ENCODE assay signal across 19 cellular contexts in the genomic region with DNA sequence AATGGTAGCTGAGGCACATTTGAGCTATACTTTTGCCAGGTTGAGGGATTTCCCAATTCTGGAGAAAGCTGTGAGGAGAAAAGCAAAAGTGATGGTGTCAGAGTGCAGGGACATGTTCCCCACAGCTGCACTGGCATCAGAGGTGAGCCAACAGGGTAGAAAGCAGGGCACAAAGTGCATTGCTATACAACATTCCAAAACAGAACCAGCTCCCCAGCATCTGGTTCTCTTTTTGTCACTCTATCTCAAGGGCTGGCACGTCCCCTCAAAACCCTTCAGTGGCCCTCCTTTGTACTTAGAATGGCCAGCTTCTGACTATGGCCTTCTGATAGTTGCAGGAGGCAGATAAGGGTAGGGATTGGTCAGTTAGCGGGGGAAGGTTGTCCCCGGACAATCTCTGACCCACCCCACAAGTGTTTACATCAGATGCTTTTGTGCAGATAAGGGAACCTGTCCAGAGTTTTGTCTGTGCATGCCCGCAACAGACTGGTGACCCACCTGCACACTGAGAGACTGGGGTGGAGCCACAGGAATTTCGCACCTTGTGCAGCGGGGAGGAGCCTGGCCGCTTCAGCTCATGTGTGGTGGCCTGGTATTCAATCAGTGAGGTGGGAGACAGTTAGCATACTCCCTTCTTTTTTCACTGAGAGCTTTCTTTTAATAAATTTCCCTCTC. TPM values are rescaled to one million over a fixed set of nuclear protein-coding genes. Genes with fewer than 3 reads are reported as not detected.
DNase-seq lines count a peak whose midpoint lies in the region; ATAC-seq, FAIRE-seq and TF ChIP-seq lines count a peak whose summit lies in the region.
"Had no signal": no experiment of that assay in that cellular context is flagged by ENCODE, and none has a peak within 500 bp of the region (broad histone marks: within the 10 kb centered on the region; RNA-seq: fewer than 3 reads in every experiment).

No MANE protein-coding gene starts in this region.

- no peaks in the 10 kb centered on the region for H4K20me1 ChIP-seq in HepG2 (ENCODE audit: insufficient read depth, low read length)
- H4K20me1 ChIP-seq: BLaER1 had no signal

- H3K27ac ChIP-seq in HepG2 (ENCODE audit: extremely low read length, insufficient read depth, low read length) (peak overlapping the region; percentile 55), upper lobe of right lung (no peak overlapping the region)
- H3K27ac ChIP-seq in CD4-positive, alpha-beta memory T cell (ENCODE audit: low read depth, low read length) = no peak overlapping the region
- H3K27ac ChIP-seq: BLaER1, KMS-11 had no signal

- no peak overlapping the region for H3K27ac Mint-ChIP-seq in activated T-helper 17 cell treated with anti-CD3 and anti-CD28 coated beads, Interleukin-2, amount 50 U/mL, for 72 hours
- no peak overlapping the region for H3K27ac Mint-ChIP-seq in CD4-positive, alpha-beta memory T cell
- H3K27ac Mint-ChIP-seq: CD8-positive, alpha-beta T cell; HFFc6 had no signal

- BruUV-seq in HepG2 (replicated peaks; lab: Mats Ljungman, UMichigan) = no TSS peak

- H3K79me2 ChIP-seq in HepG2 (ENCODE audit: insufficient read depth, low read length) = no peaks in the 10 kb centered on the region

- peak; percentile 62 for ATAC-seq in HepG2
- peak; percentile 57 for ATAC-seq in upper lobe of right lung
- ATAC-seq in activated T-helper 17 cell treated with anti-CD3 and anti-CD28 coated beads, Interleukin-2, amount 50 U/mL, for 72 hours (replicated peaks) = no peak
- ATAC-seq: CD8-positive, alpha-beta T cell had no signal

- no peaks in the 10 kb centered on the region for H3K36me3 Mint-ChIP-seq in activated T-helper 17 cell treated with anti-CD3 and anti-CD28 coated beads, Interleukin-2, amount 50 U/mL, for 72 hours (ENCODE audit: low read depth)
- H3K36me3 Mint-ChIP-seq in CD4-positive, alpha-beta memory T cell = no peaks in the 10 kb centered on the region
- H3K36me3 Mint-ChIP-seq: CD8-positive, alpha-beta T cell had no signal

- in situ Hi-C loops in HepG2 (cut with HindIII; ENCODE audit: extremely low pct_ligation_motif_present, low pct_unique_long_range_greater_than_20kb) = no loop called here

- POLR2A ChIA-PET in HepG2 (lab: Yijun Ruan, JAX) = interaction anchor here (0.7 to 7.2 kb wide), 8 partner anchors 9 to 181 kb away, joined by 3 to 193 read pairs (median 4); partner anchors contain the start of gene EHBP1
- POLR2A ChIA-PET in CD4-positive, alpha-beta memory T cell (lab: Charles Lee; ENCODE audit: partially characterized antibody) = no interaction called here

- no peaks in the 10 kb centered on the region for H3K4me1 Mint-ChIP-seq in activated T-helper 17 cell treated with anti-CD3 and anti-CD28 coated beads, Interleukin-2, amount 50 U/mL, for 72 hours
- H3K4me1 Mint-ChIP-seq in CD4-positive, alpha-beta memory T cell = peaks cover 0 to 2% (median 0%) of the 10 kb centered on the region in 4 donors

- H3K27me3 Mint-ChIP-seq in activated T-helper 17 cell treated with anti-CD3 and anti-CD28 coated beads, Interleukin-2, amount 50 U/mL, for 72 hours = peaks cover 52% of the 10 kb centered on the region
- peaks cover 13 to 28% of the 10 kb centered on the region in 2 donors for H3K27me3 Mint-ChIP-seq in CD4-positive, alpha-beta memory T cell

- peak in 1 of 2 experiments; percentile 15; a peak in 1 of 4 replicates for TF ChIP-seq EP300 in HepG2 (IDR thresholded peaks at IDR 0.05; ENCODE audit: low read depth in 2 of 2, low read length in 2 of 2)
- TF ChIP-seq EP300 in HepG2 (CRISPR knock-in tag; IDR thresholded peaks at IDR 0.05; ENCODE audit: borderline replicate concordance) = peak; percentile 21; the same call in 1 of the 2 replicates

- H3K4me1 ChIP-seq in HepG2 (ENCODE audit: insufficient read depth, low read length) (peaks cover 69% of the 10 kb centered on the region), upper lobe of right lung (no peaks in the 10 kb centered on the region)
- no peaks in the 10 kb centered on the region for H3K4me1 ChIP-seq in CD4-positive, alpha-beta memory T cell (ENCODE audit: insufficient read depth, low read length)
- H3K4me1 ChIP-seq: BLaER1 had no signal

- TF ChIP-seq POLR2A in HepG2 (IDR thresholded peaks at IDR 0.05; ENCODE audit: insufficient read depth in 1 of 2, low read depth in 2 of 2, low read length in 2 of 2) = peak in 1 of 2 experiments; percentile 13; a peak in 1 of 4 replicates

- peak overlapping the region; percentile 31; the same call in 1 of the 2 replicates for H3K9ac ChIP-seq in HepG2 (ENCODE audit: insufficient read depth, low read depth, low read length)
- H3K9ac ChIP-seq: BLaER1, KMS-11 had no signal

- WGBS in HepG2 (ENCODE audit: low lambda C conversion rate) = 65% methylated on average over 7 of the region's 7 CpGs

- no peaks in the 10 kb centered on the region for H3K27me3 ChIP-seq in bronchial epithelial cell (ENCODE audit: control insufficient read depth, insufficient read depth, low read length)
- no peaks in the 10 kb centered on the region for H3K27me3 ChIP-seq in HepG2 (ENCODE audit: control insufficient read depth in 1 of 2, insufficient read depth in 2 of 2, low read length in 2 of 2)
- H3K27me3 ChIP-seq in upper lobe of right lung = no peaks in the 10 kb centered on the region
- H3K27me3 ChIP-seq in CD4-positive, alpha-beta memory T cell (ENCODE audit: insufficient read depth, low read length) = no peaks in the 10 kb centered on the region
- H3K27me3 ChIP-seq: BLaER1 had no signal

- no peak overlapping the region for H2AFZ ChIP-seq in HepG2 (ENCODE audit: low read length)

- no peak overlapping the region for H3K4me3 ChIP-seq in bronchial epithelial cell (ENCODE audit: low read depth, low read length)
- H3K4me3 ChIP-seq in HepG2 (replicated peaks in 1 of 3; ENCODE audit: insufficient read depth in 1 of 3, low read depth in 2 of 3, low read length in 3 of 3) = no peak overlapping the region
- H3K4me3 ChIP-seq in upper lobe of right lung = no peak overlapping the region
- H3K4me3 ChIP-seq in CD4-positive, alpha-beta memory T cell (ENCODE audit: low read length in 2 of 2) = no peak overlapping the region
- H3K4me3 ChIP-seq: BLaER1 had no signal

- H3K4me3 Mint-ChIP-seq in activated T-helper 17 cell treated with anti-CD3 and anti-CD28 coated beads, Interleukin-2, amount 50 U/mL, for 72 hours = no peak overlapping the region
- no peak overlapping the region for H3K4me3 Mint-ChIP-seq in CD4-positive, alpha-beta memory T cell
- H3K4me3 Mint-ChIP-seq: CD8-positive, alpha-beta T cell; HFFc6 had no signal

- no peak overlapping the region for H3K4me2 ChIP-seq in HepG2 (ENCODE audit: low read depth, low read length)
- H3K4me2 ChIP-seq: BLaER1, KMS-11 had no signal

- CTCF ChIA-PET in HepG2 (lab: Yijun Ruan, JAX; ENCODE audit: low intra/inter-chr PET ratio, low total read pairs) = no interaction called here
- CTCF ChIA-PET in CD4-positive, alpha-beta memory T cell (lab: Charles Lee; ENCODE audit: partially characterized antibody) = no interaction called here

- DNase-seq in HPDE6-E6E7 (ENCODE audit: extremely low spot score) = peak; percentile 21
- peak; percentile 83 for DNase-seq in bronchial epithelial cell (ENCODE audit: low read depth)
- peak; percentile 73 for DNase-seq in HepG2 (ENCODE audit: low spot score)
- no peak for DNase-seq in upper lobe of right lung
- DNase-seq in CD4-positive, alpha-beta memory T cell = no peak
- DNase-seq in SW 1271 (lab: John Stamatoyannopoulos, UW) = no peak
- DNase-seq: CD8-positive, alpha-beta T cell; DMS79; H7; HFFc6; NCI-H1417 treated with DMSO at 0.1 percent for 48 hours; NCI-H187 treated with DMSO at 0.1 percent for 48 hours; NCI-H2227 treated with DMSO at 0.1 percent for 48 hours; NCI-H510A treated with DMSO at 0.1 percent for 48 hours; NCI-H82; SIG-M5 had no signal

- no peak for TF ChIP-seq CTCF in bronchial epithelial cell (IDR thresholded peaks at IDR 0.05; ENCODE audit: insufficient read depth, low read length, severe bottlenecking)
- TF ChIP-seq CTCF in HepG2 (CRISPR knock-in tag; IDR thresholded peaks at IDR 0.05) = no peak
- no peak for TF ChIP-seq CTCF in upper lobe of right lung (IDR thresholded peaks at IDR 0.05)

- no peaks in the 10 kb centered on the region for H3K36me3 ChIP-seq in bronchial epithelial cell (ENCODE audit: control insufficient read depth, insufficient read depth, low read length)
- no peaks in the 10 kb centered on the region; a peak in 1 of 5 replicates for H3K36me3 ChIP-seq in HepG2 (replicated peaks in 1 of 2; ENCODE audit: control insufficient read depth in 1 of 2, insufficient read depth in 2 of 2, low read length in 2 of 2)
- no peaks in the 10 kb centered on the region for H3K36me3 ChIP-seq in upper lobe of right lung
- no peaks in the 10 kb centered on the region for H3K36me3 ChIP-seq in CD4-positive, alpha-beta memory T cell (ENCODE audit: insufficient read depth, low read length)
- H3K36me3 ChIP-seq: BLaER1 had no signal

- peak; percentile 68 for FAIRE-seq in bronchial epithelial cell (lab: Jason Lieb, UNC)
- no peak for FAIRE-seq in HepG2 (lab: Jason Lieb, UNC)

- intact Hi-C loops in HepG2 (cut with micrococcal nuclease; ENCODE audit: unreplicated experiment) = no loop called here
- intact Hi-C loops in upper lobe of right lung (cut with DNase I) = no loop called here
- intact Hi-C loops in CD4-positive, alpha-beta memory T cell (cut with micrococcal nuclease) = no loop called here

- H3K9me3 ChIP-seq in HepG2 (ENCODE audit: low read length) = no peaks in the 10 kb centered on the region
- no peaks in the 10 kb centered on the region for H3K9me3 ChIP-seq in upper lobe of right lung
- H3K9me3 ChIP-seq in CD4-positive, alpha-beta memory T cell (ENCODE audit: control insufficient read depth in 1 of 2, low read length in 2 of 2) = no peaks in the 10 kb centered on the region

- no peak for TF ChIP-seq RAD21 in HepG2 (CRISPR knock-in tag; IDR thresholded peaks at IDR 0.05)

- H3K9me3 Mint-ChIP-seq in activated T-helper 17 cell treated with anti-CD3 and anti-CD28 coated beads, Interleukin-2, amount 50 U/mL, for 72 hours = peaks cover 27% of the 10 kb centered on the region
- peaks cover 7 to 35% (median 20%) of the 10 kb centered on the region in 8 donors for H3K9me3 Mint-ChIP-seq in CD4-positive, alpha-beta memory T cell

RNA-seq across cellular contexts. Expression of gene TMEM17, which starts 31.0 kb away (rescaled TPM):
- total RNA-seq in bronchial epithelial cell (1.1 and 1.2 TPM in 2 replicates), HepG2 (2016; rRNA removed; fragmentation: Illumina TruSeq; extraction: Trizol) (0.22 and 0.28 TPM in 2 replicates), upper lobe of right lung (2.0 TPM)
- 0.18 TPM in 1 of 2 replicates, not detected in the other for total RNA-seq in HepG2 (2016; cell fraction: cytosol; rRNA removed; fragmentation: Illumina TruSeq; extraction: Trizol; ENCODE audit: low read depth)
- 0.07 and 0.30 TPM in 2 replicates for total RNA-seq in HepG2 (2016; cell fraction: insoluble cytoplasmic fraction; rRNA removed; fragmentation: Illumina TruSeq; extraction: Trizol)
- 0.24 and 0.25 TPM in 2 replicates for total RNA-seq in HepG2 (2016; cell fraction: membrane; rRNA removed; fragmentation: Illumina TruSeq; extraction: Trizol)
- 0.40 TPM in 1 of 2 replicates, not detected in the other for total RNA-seq in HepG2 (2016; cell fraction: nucleus; rRNA removed; fragmentation: Illumina TruSeq; extraction: Trizol)
- polyA plus RNA-seq in HepG2 (2011; rRNA removed) = 0.30 and 0.50 TPM in 2 replicates
- polyA plus RNA-seq in HepG2 (2011; cell fraction: cytosol; rRNA removed) = 0.20 and 0.33 TPM in 2 replicates
- polyA plus RNA-seq in HepG2 (2011; cell fraction: nucleus; rRNA removed) = 0.11 and 0.16 TPM in 2 replicates
- polyA plus RNA-seq in HepG2 (2012) = 0.16 and 0.24 TPM in 2 replicates
- polyA plus RNA-seq in HepG2 (2016; cell fraction: cytosol; fragmentation: Illumina TruSeq; extraction: Trizol; ENCODE audit: low read depth) = 0.19 and 0.25 TPM in 2 replicates
- 0.12 and 0.22 TPM in 2 replicates for polyA plus RNA-seq in HepG2 (2016; cell fraction: insoluble cytoplasmic fraction; fragmentation: Illumina TruSeq; extraction: Trizol; ENCODE audit: low read depth)
- 0.35 and 0.46 TPM in 2 replicates for polyA plus RNA-seq in HepG2 (2016; cell fraction: membrane; fragmentation: Illumina TruSeq; extraction: Trizol; ENCODE audit: low read depth)
- 0.25 and 0.76 TPM in 2 replicates for polyA plus RNA-seq in HepG2 (2016; cell fraction: nucleus; fragmentation: Illumina TruSeq; extraction: Trizol; ENCODE audit: insufficient read depth, low read depth)
- 0.21 and 0.32 TPM in 2 replicates for polyA minus RNA-seq in HepG2 (2011; rRNA and poly(A)+ RNA removed; ENCODE audit: low replicate concordance)
- 0.35 TPM in 1 of 2 replicates, not detected in the other for polyA minus RNA-seq in HepG2 (2011; cell fraction: cytosol; rRNA and poly(A)+ RNA removed)
- polyA minus RNA-seq in HepG2 (2011; cell fraction: nucleus; rRNA and poly(A)+ RNA removed) = 0.25 and 0.52 TPM in 2 replicates
- under 1 TPM; 0.11 to 0.22 TPM for total RNA-seq in activated T-helper 17 cell treated with anti-CD3 and anti-CD28 coated beads, Interleukin-2, amount 50 U/mL, for 72 hours
- total RNA-seq in CD4-positive, alpha-beta memory T cell = not detected
- not detected for polyA plus RNA-seq in CD4-positive, alpha-beta memory T cell
- total RNA-seq: CD8-positive, alpha-beta T cell had no signal

Comparison
In these comparisons a context has a peak if more than half of its experiments do, and no peak if none do; other contexts are left out.
1. DNase-seq: peak in HPDE6-E6E7 (single experiment), bronchial epithelial cell (single experiment) and HepG2 (single experiment); none in upper lobe of right lung (single experiment), CD4-positive, alpha-beta memory T cell (0 of 5) and SW 1271 (0 of 2).